13 cellular contexts compared by ENCODE assay signal in the genomic region with DNA sequence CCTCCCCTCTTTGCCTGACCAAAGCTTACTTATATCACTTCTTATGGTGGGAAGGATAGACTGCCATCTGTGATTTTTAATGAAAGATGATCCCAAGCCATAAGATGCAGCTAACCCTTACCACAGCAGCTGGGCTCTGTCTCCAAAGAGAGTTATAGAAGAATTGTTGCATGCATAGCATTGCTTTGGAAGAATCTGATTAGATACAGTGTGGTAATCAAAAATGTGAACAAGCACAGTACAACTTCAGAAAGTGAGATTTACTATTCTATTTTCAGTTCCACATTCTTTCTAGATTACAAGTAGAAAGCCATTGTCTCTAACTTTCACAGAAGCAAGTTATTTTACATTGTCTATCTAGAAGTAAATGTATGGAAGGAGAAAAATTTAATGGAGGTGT.
DNase-seq lines count a peak whose midpoint lies in the region; ATAC-seq and TF ChIP-seq lines count a peak whose summit lies in the region.
"Had no signal": no experiment of that assay in that cellular context is flagged by ENCODE, and none has a peak within 500 bp of the region (broad histone marks: within the 10 kb centered on the region; RNA-seq: fewer than 3 reads in every experiment).

No MANE protein-coding gene starts in this region.

- TF ChIP-seq POLR2A in heart left ventricle (IDR thresholded peaks at IDR 0.05) = no peak

- TF ChIP-seq CTCF in GM10248 (IDR thresholded peaks at IDR 0.05; ENCODE audit: control extremely low read depth, extremely low read depth, low read depth, missing control alignments) = no peak
- TF ChIP-seq CTCF in GM20000 (IDR thresholded peaks at IDR 0.05; ENCODE audit: extremely low read depth, missing control alignments) = no peak
- no peak for TF ChIP-seq CTCF in heart left ventricle (IDR thresholded peaks at IDR 0.05)

- no peak overlapping the region for H3K27ac ChIP-seq in caudate nucleus (ENCODE audit: low read depth, low read length)
- H3K27ac ChIP-seq in heart left ventricle = no peak overlapping the region
- H3K27ac ChIP-seq: ascending aorta had no signal

- POLR2A ChIA-PET in GM10248 (lab: Yijun Ruan, JAX) = no interaction called here

- no peaks in the 10 kb centered on the region for H3K36me3 ChIP-seq in heart left ventricle
- H3K36me3 ChIP-seq: ascending aorta had no signal

- DNase-seq in GM10248 (ENCODE audit: extremely low spot score) (peak; percentile 19), GM20000 (ENCODE audit: low spot score) (peak; percentile 9), amniotic epithelial cell (ENCODE audit: low read depth) (peak; percentile 14), NCI-H2107 treated with DMSO at 0.1 percent for 48 hours (lab: John Stamatoyannopoulos, UW; ENCODE audit: unreplicated experiment) (no peak), caudate nucleus (lab: John Stamatoyannopoulos, UW) (no peak), heart left ventricle (no peak), NCI-H1417 (lab: John Stamatoyannopoulos, UW) (no peak)
- DNase-seq: activated CD4-positive, alpha-beta T cell treated with anti-CD3 and anti-CD28 coated beads, Interleukin-2, amount 10 ng/mL, durations not matched to agents 7 days and 5 days; immature natural killer cell; NCI-H1092; NCI-H446 had no signal

- H3K4me3 ChIP-seq in heart left ventricle = no peak overlapping the region
- H3K4me3 ChIP-seq: ascending aorta had no signal

- H3K4me1 ChIP-seq in heart left ventricle = no peaks in the 10 kb centered on the region
- H3K4me1 ChIP-seq: ascending aorta had no signal

- CTCF ChIA-PET in GM10248 (lab: Yijun Ruan, JAX) = interaction anchor here (0.9 to 1.5 kb wide), 3 partner anchors 8 to 54 kb away, joined by 3 read pairs; no protein-coding TSS in a partner anchor

- ATAC-seq in HG03066 (IDR thresholded peaks at IDR 0.05; ENCODE audit: low read depth, unreplicated experiment) (peak; percentile 73), heart left ventricle (no peak)

- peaks cover 0 to 22% (median 2%) of the 10 kb centered on the region in 12 donors for H3K9me3 ChIP-seq in heart left ventricle
- H3K9me3 ChIP-seq: ascending aorta had no signal

- intact Hi-C loops in heart left ventricle (cut with DNase I) = no loop called here

- H3K27me3 ChIP-seq in heart left ventricle = peaks cover 0 to 4% (median 0%) of the 10 kb centered on the region in 9 donors
- H3K27me3 ChIP-seq: ascending aorta had no signal

Comparison
In these comparisons a context has a peak if more than half of its experiments do, and no peak if none do; other contexts are left out.
1. DNase-seq: peak in GM10248 (single experiment), GM20000 (single experiment) and amniotic epithelial cell (single experiment); none in NCI-H2107 treated with DMSO at 0.1 percent for 48 hours (single experiment), caudate nucleus (0 of 61), heart left ventricle (0 of 5) and NCI-H1417 (0 of 3).